ENCODE assay signal across 22 cellular contexts in genomic region chr18:4789506-4789905, GRCh38.
DNase-seq lines count a peak whose midpoint lies in the region; ATAC-seq and TF ChIP-seq lines count a peak whose summit lies in the region.
"Had no signal": no experiment of that assay in that cellular context is flagged by ENCODE, and none has a peak within 500 bp of the region (broad histone marks: within the 10 kb centered on the region; RNA-seq: fewer than 3 reads in every experiment).

No MANE protein-coding gene starts in this region.

- no peaks in the 10 kb centered on the region for H3K4me1 Mint-ChIP-seq in activated CD4-positive, alpha-beta T cell treated with anti-CD3 and anti-CD28 coated beads, Interleukin-2, amount 10 ng/mL, durations not matched to agents 7 days and 5 days
- H3K4me1 Mint-ChIP-seq: IgD-negative memory B cell had no signal

- H3K4me1 ChIP-seq in OCI-LY3 (ENCODE audit: low read length) = no peaks in the 10 kb centered on the region
- H3K4me1 ChIP-seq in mesenchymal stem cell (ENCODE audit: control insufficient read depth, insufficient read depth, low read depth, low read length) = no peaks in the 10 kb centered on the region

- H2AK5ac ChIP-seq in mesenchymal stem cell (ENCODE audit: low read length, severe bottlenecking) = no peak overlapping the region

- no peak overlapping the region for H3K4me3 Mint-ChIP-seq in activated CD4-positive, alpha-beta T cell treated with anti-CD3 and anti-CD28 coated beads, Interleukin-2, amount 10 ng/mL, durations not matched to agents 7 days and 5 days
- H3K4me3 Mint-ChIP-seq: CD8-positive, alpha-beta T cell; IgD-negative memory B cell had no signal

- WGBS in mesenchymal stem cell = 74% methylated on average over 1 of the region's 1 CpG

- no peaks in the 10 kb centered on the region for H3K36me3 Mint-ChIP-seq in activated CD4-positive, alpha-beta T cell treated with anti-CD3 and anti-CD28 coated beads, Interleukin-2, amount 10 ng/mL, durations not matched to agents 7 days and 5 days (ENCODE audit: low read depth)
- H3K36me3 Mint-ChIP-seq: CD8-positive, alpha-beta T cell; IgD-negative memory B cell had no signal

- H3K9me3 Mint-ChIP-seq in activated CD4-positive, alpha-beta T cell treated with anti-CD3 and anti-CD28 coated beads, Interleukin-2, amount 10 ng/mL, durations not matched to agents 7 days and 5 days = no peaks in the 10 kb centered on the region

- peak; percentile 58 for TF ChIP-seq CTCF in GM06990 (IDR thresholded peaks at IDR 0.05; ENCODE audit: insufficient read depth, low read length, poor library complexity, severe bottlenecking)
- TF ChIP-seq CTCF in GM12874 (IDR thresholded peaks at IDR 0.05; ENCODE audit: insufficient read depth, low read depth, low read length) = peak; percentile 36; the same call in 1 of the 2 replicates
- peak; percentile 36 for TF ChIP-seq CTCF in OCI-LY3 (IDR thresholded peaks at IDR 0.05; ENCODE audit: low read depth, low read length)

- peak overlapping the region; percentile 11 for H4K91ac ChIP-seq in mesenchymal stem cell (ENCODE audit: low read length)

- no peak overlapping the region for H2BK12ac ChIP-seq in mesenchymal stem cell (ENCODE audit: low read length in 2 of 2)

- H3K27ac ChIP-seq in OCI-LY3 (ENCODE audit: low read length) = no peak overlapping the region
- no peak overlapping the region for H3K27ac ChIP-seq in mesenchymal stem cell (ENCODE audit: low read length, poor library complexity, severe bottlenecking)
- no peak overlapping the region for H3K27ac ChIP-seq in substantia nigra (ENCODE audit: low read depth, low read length, poor library complexity, severe bottlenecking)
- H3K27ac ChIP-seq: PC-9, SK-N-MC had no signal

- H3K23ac ChIP-seq in mesenchymal stem cell (ENCODE audit: low read length in 2 of 2) = no peak overlapping the region

- H2AFZ ChIP-seq in OCI-LY3 (ENCODE audit: low read depth, low read length) (no peak overlapping the region), mesenchymal stem cell (ENCODE audit: low read depth, low read length) (no peak overlapping the region)
- H2AFZ ChIP-seq: PC-9 had no signal

- H3K79me1 ChIP-seq in mesenchymal stem cell (replicated peaks; ENCODE audit: low read length, poor library complexity, severe bottlenecking) = no peaks in the 10 kb centered on the region

- POLR2A ChIA-PET in activated CD4-positive, alpha-beta T cell treated with anti-CD3 and anti-CD28 coated beads, Interleukin-2, amount 10 ng/mL, durations not matched to agents 7 days and 5 days (lab: Charles Lee) = no interaction called here

- no peak overlapping the region for H3K18ac ChIP-seq in mesenchymal stem cell (ENCODE audit: low read depth in 1 of 2, low read length in 2 of 2)

- no peak overlapping the region for H4K8ac ChIP-seq in mesenchymal stem cell (ENCODE audit: low read length)

- H2BK120ac ChIP-seq in mesenchymal stem cell (ENCODE audit: low read depth, low read length) = no peak overlapping the region

- DNase-seq in GM06990 (ENCODE audit: extremely low read depth, insufficient read length) (peak; percentile 11), mesenchymal stem cell (no peak), substantia nigra (lab: John Stamatoyannopoulos, UW) (no peak)
- no peak for DNase-seq in stimulated activated naive CD4-positive, alpha-beta T cell treated with Interleukin-2 at 50 U/mL for 16 hours (lab: John Stamatoyannopoulos, UW)
- no peak for DNase-seq in activated CD4-positive, alpha-beta T cell treated with anti-CD3 and anti-CD28 coated beads, Interleukin-2, amount 10 ng/mL, durations not matched to agents 7 days and 5 days
- DNase-seq: AML-193; C1 segment of cervical spinal cord; Calu3; CD8-positive, alpha-beta T cell; DMS153; NCI-H1417; NCI-H1694 treated with DMSO at 0.1 percent for 48 hours; NCI-H446; NCI-H526; PC-9; RPMI8226; SHP77 treated with DMSO at 0.1 percent for 48 hours had no signal

- H3K27ac Mint-ChIP-seq in activated CD4-positive, alpha-beta T cell treated with anti-CD3 and anti-CD28 coated beads, Interleukin-2, amount 10 ng/mL, durations not matched to agents 7 days and 5 days = no peak overlapping the region
- H3K27ac Mint-ChIP-seq: CD8-positive, alpha-beta T cell; IgD-negative memory B cell had no signal

- H3K4me3 ChIP-seq in GM06990 (replicated peaks; ENCODE audit: low read depth, low read length) = no peak overlapping the region
- no peak overlapping the region for H3K4me3 ChIP-seq in OCI-LY3 (ENCODE audit: low read length)
- H3K4me3 ChIP-seq in mesenchymal stem cell (ENCODE audit: insufficient read depth in 1 of 2, low read depth in 1 of 2, low read length in 2 of 2) = no peak overlapping the region
- H3K4me3 ChIP-seq: PC-9, SK-N-MC had no signal

- H3K9ac ChIP-seq in OCI-LY3 (ENCODE audit: low read length) = no peak overlapping the region
- H3K9ac ChIP-seq in mesenchymal stem cell (ENCODE audit: low read length) = no peak overlapping the region

- H3K36me3 ChIP-seq in GM06990 (ENCODE audit: control insufficient read depth, insufficient read depth, low read length) (no peaks in the 10 kb centered on the region), OCI-LY3 (replicated peaks; ENCODE audit: low read depth, low read length) (no peaks in the 10 kb centered on the region), mesenchymal stem cell (ENCODE audit: control insufficient read depth in 1 of 2, insufficient read depth in 2 of 2, low read depth in 1 of 2, low read length in 2 of 2) (no peaks in the 10 kb centered on the region)

- ATAC-seq in GM21390 (IDR thresholded peaks at IDR 0.05; ENCODE audit: unreplicated experiment) = no peak
- ATAC-seq: CD8-positive, alpha-beta T cell had no signal

- H2BK5ac ChIP-seq in mesenchymal stem cell (ENCODE audit: low read depth, low read length, poor library complexity, severe bottlenecking) = no peak overlapping the region

- no peaks in the 10 kb centered on the region for H3K79me2 ChIP-seq in OCI-LY3 (ENCODE audit: low read length)

- CTCF ChIA-PET in activated CD4-positive, alpha-beta T cell treated with anti-CD3 and anti-CD28 coated beads, Interleukin-2, amount 10 ng/mL, durations not matched to agents 7 days and 5 days (lab: Charles Lee) = no interaction called here

- H3K9me3 ChIP-seq in OCI-LY3 (ENCODE audit: insufficient read depth, low read length) (no peaks in the 10 kb centered on the region), mesenchymal stem cell (ENCODE audit: control insufficient read depth, low read length) (peaks cover 22% of the 10 kb centered on the region)

- no peak overlapping the region for H3K14ac ChIP-seq in mesenchymal stem cell (ENCODE audit: low read length in 2 of 2)

- no peak overlapping the region for H2BK15ac ChIP-seq in mesenchymal stem cell (ENCODE audit: low read depth, poor library complexity, severe bottlenecking)

- H3K27me3 ChIP-seq in GM06990 (replicated peaks; ENCODE audit: control insufficient read depth, insufficient read depth, low read length) = no peaks in the 10 kb centered on the region
- H3K27me3 ChIP-seq in OCI-LY3 (ENCODE audit: low read depth, low read length) = no peaks in the 10 kb centered on the region
- H3K27me3 ChIP-seq in mesenchymal stem cell (ENCODE audit: control insufficient read depth in 1 of 2, insufficient read depth in 1 of 2, low read length in 2 of 2) = no peaks in the 10 kb centered on the region

- H3K4ac ChIP-seq in mesenchymal stem cell (ENCODE audit: low read depth in 1 of 2, low read length in 2 of 2) = no peak overlapping the region

- no peaks in the 10 kb centered on the region for H4K20me1 ChIP-seq in OCI-LY3 (ENCODE audit: insufficient read depth, low read length)

- H3K4me2 ChIP-seq in OCI-LY3 (ENCODE audit: low read length) (no peak overlapping the region), mesenchymal stem cell (ENCODE audit: low read length, poor library complexity, severe bottlenecking) (no peak overlapping the region)
- H3K4me2 ChIP-seq: PC-9 had no signal

- H3K27me3 Mint-ChIP-seq in activated CD4-positive, alpha-beta T cell treated with anti-CD3 and anti-CD28 coated beads, Interleukin-2, amount 10 ng/mL, durations not matched to agents 7 days and 5 days = no peaks in the 10 kb centered on the region
- H3K27me3 Mint-ChIP-seq: IgD-negative memory B cell had no signal
